ENCODE assay signal across 21 cellular contexts in genomic region chr9:134657666-134658377, GRCh38. TPM values are rescaled to one million over a fixed set of nuclear protein-coding genes. Genes with fewer than 3 reads are reported as not detected.
DNase-seq lines count a peak whose midpoint lies in the region; ATAC-seq, FAIRE-seq and TF ChIP-seq lines count a peak whose summit lies in the region.
"Had no signal": no experiment of that assay in that cellular context is flagged by ENCODE, and none has a peak within 500 bp of the region (broad histone marks: within the 10 kb centered on the region; RNA-seq: fewer than 3 reads in every experiment).

No MANE protein-coding gene starts in this region.

- in situ Hi-C loops in KBM-7 (cut with MboI; ENCODE audit: low pct_unique_long_range_greater_than_20kb, low sequenced_read_pairs), result no loop called here

- peaks cover 0 to 6% of the 10 kb centered on the region in 2 experiments for H4K20me1 ChIP-seq in H1 (replicated peaks in 1 of 2; ENCODE audit: control insufficient read depth in 1 of 2, insufficient read depth in 2 of 2, low read length in 2 of 2)
- no peaks in the 10 kb centered on the region for H4K20me1 ChIP-seq in neural progenitor cell (ENCODE audit: low read depth)

- no peak overlapping the region for H3K27ac Mint-ChIP-seq in neural progenitor cell
- H3K27ac Mint-ChIP-seq: activated B cell treated with CpG ODN at 0.5 μM for 24 hours had no signal

- no peak overlapping the region; the same call in 1 of the 2 replicates for H2BK5ac ChIP-seq in H1 (ENCODE audit: low read depth, low read length)

- H3K9me3 ChIP-seq in HUES6 (ENCODE audit: control insufficient read depth, insufficient read depth, low read depth, low read length) (peaks cover 11% of the 10 kb centered on the region), H1 (ENCODE audit: insufficient read depth in 2 of 2, low read depth in 1 of 2, low read length in 1 of 2) (peaks cover 11 to 13% of the 10 kb centered on the region in 2 experiments), neural progenitor cell (ENCODE audit: low read depth) (no peaks in the 10 kb centered on the region), thoracic aorta (no peaks in the 10 kb centered on the region), breast epithelium (peaks cover 0 to 7% of the 10 kb centered on the region in 2 donors)

- peaks cover 13% of the 10 kb centered on the region for H3K4me1 ChIP-seq in HUES6 (ENCODE audit: control insufficient read depth, insufficient read depth, low read length)
- peaks cover 0 to 10% (median 7%) of the 10 kb centered on the region in 4 experiments; a peak in 5 of 7 replicates for H3K4me1 ChIP-seq in H1 (replicated peaks in 1 of 4; ENCODE audit: control insufficient read depth in 3 of 4, insufficient read depth in 4 of 4, low read length in 3 of 4)
- H3K4me1 ChIP-seq in neural progenitor cell, result peaks cover 10% of the 10 kb centered on the region
- peaks cover 45 to 80% of the 10 kb centered on the region in 2 donors for H3K4me1 ChIP-seq in thoracic aorta (ENCODE audit: control insufficient read depth in 1 of 2, low read depth in 2 of 2)
- H3K4me1 ChIP-seq in breast epithelium, result peaks cover 0 to 4% of the 10 kb centered on the region in 2 donors

- no peaks in the 10 kb centered on the region for H3K27me3 Mint-ChIP-seq in neural progenitor cell (ENCODE audit: insufficient read depth, low read depth)
- H3K27me3 Mint-ChIP-seq: activated B cell treated with CpG ODN at 0.5 μM for 24 hours had no signal

- H3K27me3 ChIP-seq in HUES6 (ENCODE audit: control insufficient read depth, insufficient read depth, low read length) (no peaks in the 10 kb centered on the region), H1 (replicated peaks in 1 of 4; ENCODE audit: control insufficient read depth in 3 of 4, extremely low read depth in 1 of 4, insufficient read depth in 3 of 4, low read length in 3 of 4) (no peaks in the 10 kb centered on the region), neural progenitor cell (no peaks in the 10 kb centered on the region), thoracic aorta (replicated peaks; ENCODE audit: insufficient read depth) (no peaks in the 10 kb centered on the region), breast epithelium (no peaks in the 10 kb centered on the region)
- H3K27me3 ChIP-seq: neutrophil had no signal

- 0 out of 4 replicates have a peak overlapping the region, but pooled peaks of 1 of the 2 experiments have one; percentile 7 for H3K4me2 ChIP-seq in H1 (ENCODE audit: insufficient read depth in 1 of 2, low read depth in 2 of 2, low read length in 2 of 2)
- peak overlapping the region; percentile 47 for H3K4me2 ChIP-seq in neural progenitor cell

- 81% methylated on average over 18 of the region's 20 CpGs; no CpG with 5 or more reads in 1 of the 2 experiments for WGBS in H1 (ENCODE audit: extremely low coverage in 1 of 2, insufficient coverage in 1 of 2, insufficient read length in 1 of 2, insufficient replicate concordance in 2 of 2, low coverage in 1 of 2, low lambda C conversion rate in 2 of 2, missing lambda C conversion rate in 1 of 2), 2 experiments

- H3K4me3 Mint-ChIP-seq in neural progenitor cell, result no peak overlapping the region
- H3K4me3 Mint-ChIP-seq: activated B cell treated with CpG ODN at 0.5 μM for 24 hours had no signal

- H3K79me1 ChIP-seq in H1 (ENCODE audit: low read depth, low read length), result no peaks in the 10 kb centered on the region

- H3K36me3 Mint-ChIP-seq in neural progenitor cell, result no peaks in the 10 kb centered on the region

- TF ChIP-seq POLR2A in H1 (IDR thresholded peaks at IDR 0.05; ENCODE audit: control extremely low read depth in 1 of 2, low read depth in 2 of 2, low read length in 2 of 2) (no peak), breast epithelium (IDR thresholded peaks at IDR 0.05) (no peak)

- no peak overlapping the region for H3K4ac ChIP-seq in H1 (replicated peaks; ENCODE audit: insufficient read length, low read depth, low read length)

- H3K36me3 ChIP-seq in HUES6 (ENCODE audit: control insufficient read depth, insufficient read depth, low read length), result no peaks in the 10 kb centered on the region
- H3K36me3 ChIP-seq in H1 (ENCODE audit: control insufficient read depth in 2 of 4, insufficient read depth in 4 of 4, low read length in 3 of 4), result no peaks in the 10 kb centered on the region
- H3K36me3 ChIP-seq in neural progenitor cell, result no peaks in the 10 kb centered on the region
- H3K36me3 ChIP-seq in thoracic aorta, result no peaks in the 10 kb centered on the region
- H3K36me3 ChIP-seq in breast epithelium, result no peaks in the 10 kb centered on the region
- H3K36me3 ChIP-seq: neutrophil had no signal

- H3K14ac ChIP-seq in H1 (ENCODE audit: insufficient read length), result no peak overlapping the region

- H2AFZ ChIP-seq in H1 (ENCODE audit: low read length) (no peak overlapping the region), neural progenitor cell (replicated peaks) (no peak overlapping the region)

- no peak overlapping the region for H3K4me3 ChIP-seq in HUES6 (ENCODE audit: low read depth, low read length)
- no peak overlapping the region for H3K4me3 ChIP-seq in H1 (ENCODE audit: extremely low read depth in 1 of 4, insufficient read depth in 2 of 4, low read depth in 3 of 4, low read length in 4 of 4)
- H3K4me3 ChIP-seq in neural progenitor cell, result no peak overlapping the region
- no peak overlapping the region for H3K4me3 ChIP-seq in thoracic aorta
- H3K4me3 ChIP-seq in breast epithelium, result no peak overlapping the region
- H3K4me3 ChIP-seq: GM12878 had no signal

- H3K23ac ChIP-seq in H1 (ENCODE audit: insufficient read length), result no peak overlapping the region

- no peak overlapping the region for H3K56ac ChIP-seq in H1 (replicated peaks; ENCODE audit: insufficient read length, low read depth, low read length)

- H2BK12ac ChIP-seq in H1 (ENCODE audit: low read depth, low read length), result 0 out of 2 replicates have a peak overlapping the region, but pooled peaks have one; percentile 27

- no peak overlapping the region for H2BK15ac ChIP-seq in H1 (ENCODE audit: low read length)

- peak overlapping the region; percentile 53 for H2BK120ac ChIP-seq in H1 (replicated peaks; ENCODE audit: low read depth, low read length)

- no peak for TF ChIP-seq RAD21 in H1 (IDR thresholded peaks at IDR 0.05 in 1 of 2, conservative IDR thresholded peaks at IDR 0.05 in 1 of 2; ENCODE audit: low read depth in 2 of 2, low read length in 2 of 2)

- H3K79me2 ChIP-seq in H1 (ENCODE audit: control insufficient read depth in 1 of 2, insufficient read depth in 2 of 2, low read length in 2 of 2) (no peaks in the 10 kb centered on the region), neural progenitor cell (ENCODE audit: low read depth) (no peaks in the 10 kb centered on the region)

- peak overlapping the region; percentile 74 for H4K91ac ChIP-seq in H1 (replicated peaks; ENCODE audit: insufficient read length, low read length)

- H4K5ac ChIP-seq in H1 (ENCODE audit: insufficient read length, low read depth, low read length), result no peak overlapping the region

- CTCF ChIA-PET in H1 (lab: Charles Lee; ENCODE audit: partially characterized antibody), result interaction anchor here (1.1 to 2.0 kb wide), 3 partner anchors 11 to 40 kb away, joined by 3 to 6 read pairs (median 5); no protein-coding TSS in a partner anchor

- H3K4me1 Mint-ChIP-seq in neural progenitor cell, result no peaks in the 10 kb centered on the region
- H3K4me1 Mint-ChIP-seq: activated B cell treated with CpG ODN at 0.5 μM for 24 hours had no signal

- TF ChIP-seq EP300 in H1 (IDR thresholded peaks at IDR 0.05; ENCODE audit: borderline replicate concordance in 1 of 2, low read depth in 2 of 2, low read length in 2 of 2), result no peak

- peaks cover 9% of the 10 kb centered on the region for H3F3A ChIP-seq in neural progenitor cell (ENCODE audit: low read depth)

- H3K9me3 Mint-ChIP-seq in neural progenitor cell, result peaks cover 11% of the 10 kb centered on the region

- peak overlapping the region; percentile 86; the same call in 1 of the 2 replicates for H4K8ac ChIP-seq in H1 (ENCODE audit: extremely low read depth, insufficient read depth, low read length)

- FAIRE-seq in H1 (lab: Jason Lieb, UNC), result no peak
- FAIRE-seq: bronchial epithelial cell, endometrium, GM12878 had no signal

- H3K23me2 ChIP-seq in H1 (ENCODE audit: low read depth, low read length), result peaks cover 12% of the 10 kb centered on the region; the same call in 1 of the 2 replicates

- H3K18ac ChIP-seq in H1 (ENCODE audit: extremely low read depth, low read length), result no peak overlapping the region; the same call in 1 of the 2 replicates

- no peak overlapping the region for H2BK20ac ChIP-seq in H1 (ENCODE audit: low read length)

- H3K27ac ChIP-seq in HUES6 (ENCODE audit: low read depth, low read length), result 0 out of 2 replicates have a peak overlapping the region, but pooled peaks have one; percentile 38
- no peak overlapping the region; the same call in 1 of the 2 replicates for H3K27ac ChIP-seq in H1 (ENCODE audit: low read depth, low read length)
- no peak overlapping the region for H3K27ac ChIP-seq in neural progenitor cell
- peak overlapping the region; percentile 83 to 88 for H3K27ac ChIP-seq in thoracic aorta
- H3K27ac ChIP-seq in breast epithelium, result peak overlapping the region in 1 of 2 donors; percentile 61
- H3K27ac ChIP-seq: neutrophil had no signal

- H2AK5ac ChIP-seq in H1 (ENCODE audit: low read depth, low read length), result peak overlapping the region; percentile 53; the same call in 1 of the 2 replicates

- DNase-seq in H1 (ENCODE audit: low read depth in 1 of 2, low spot score in 2 of 2) (no peak), neural progenitor cell (ENCODE audit: low spot score) (no peak), thoracic aorta (ENCODE audit: low spot score) (no peak), head of caudate nucleus (no peak), breast epithelium (ENCODE audit: low spot score in 2 of 2) (no peak), KBM-7 (no peak)
- DNase-seq: activated B cell treated with CpG ODN at 0.5 μM for 24 hours; activated CD4-positive, alpha-beta T cell treated with anti-CD3 and anti-CD28 coated beads, Interleukin-2, amount 50 U/mL, for 48 hours; activated effector memory CD4-positive, alpha-beta T cell treated with anti-CD3 and anti-CD28 coated beads, Interleukin-2, amount 50 U/mL, for 16 hours; left colon; NCI-H2227 treated with DMSO at 0.1 percent for 48 hours; retina; substantia nigra; T-helper 9 cell had no signal

- intact Hi-C loops in head of caudate nucleus (cut with DNase I) (no loop called here), breast epithelium (cut with DNase I; ENCODE audit: low total_unique reads) (no loop called here)

- POLR2A ChIA-PET in H1 (lab: Charles Lee; ENCODE audit: partially characterized antibody), result interaction anchor here (0.7 kb wide), 1 partner anchor 12 kb away, joined by 4 read pairs; no protein-coding TSS in a partner anchor

- ATAC-seq in thoracic aorta (ENCODE audit: insufficient number of reproducible peaks, low FRiP score, low read depth) (no peak), GM21528 (IDR thresholded peaks at IDR 0.05; ENCODE audit: low FRiP score, unreplicated experiment) (no peak)
- ATAC-seq: GM12878, HCT116, left colon had no signal

- TF ChIP-seq CTCF in H1 (IDR thresholded peaks at IDR 0.05; ENCODE audit: control extremely low read depth in 1 of 3, insufficient read depth in 1 of 3, low read depth in 1 of 3, low read length in 3 of 3), result no peak
- no peak for TF ChIP-seq CTCF in neural progenitor cell (IDR thresholded peaks at IDR 0.05)
- no peak for TF ChIP-seq CTCF in thoracic aorta (IDR thresholded peaks at IDR 0.05)
- TF ChIP-seq CTCF in breast epithelium (IDR thresholded peaks at IDR 0.05), result no peak

- H3K9ac ChIP-seq in HUES6 (ENCODE audit: low read length) (peak overlapping the region; percentile 42), H1 (replicated peaks in 1 of 4; ENCODE audit: extremely low read depth in 1 of 4, low read depth in 3 of 4, low read length in 3 of 4) (no peak overlapping the region; a peak in 1 of 7 replicates), neural progenitor cell (no peak overlapping the region)

RNA-seq across cellular contexts. Expression of gene COL5A1, which starts 16.2 kb away (rescaled TPM):
- total RNA-seq in H1 (2021; fragmentation: NEBNext Ultra II Directional; extraction: Animal tissue kit (Norgen Biotek cat#: 25700)), result 10.5 and 12.0 TPM in 2 replicates
- polyA plus RNA-seq in H1 (2011; rRNA removed), result 3.8 and 6.2 TPM in 2 replicates
- 4.1 TPM for polyA plus RNA-seq in H1 (2011; cell fraction: cytosol; rRNA removed)
- polyA plus RNA-seq in H1 (2011; cell fraction: nucleus; rRNA removed), result 39.3 TPM
- 8.9 to 12.1 TPM (median 11.0 TPM) in 4 replicates for polyA plus RNA-seq in H1 (2012, experiment 1 of 2)
- 6.1 TPM for polyA plus RNA-seq in H1 (2012, experiment 2 of 2)
- polyA plus RNA-seq in H1 (2013, experiment 1 of 2), result 11.8 TPM
- 9.6 TPM for polyA plus RNA-seq in H1 (2013, experiment 2 of 2)
- 4.7 and 5.2 TPM in 2 replicates for polyA minus RNA-seq in H1 (2011; rRNA and poly(A)+ RNA removed)
- polyA minus RNA-seq in H1 (2011; cell fraction: cytosol; rRNA and poly(A)+ RNA removed), result 6.1 TPM
- polyA minus RNA-seq in H1 (2011; cell fraction: nucleus; rRNA and poly(A)+ RNA removed), result 12.3 TPM
- total RNA-seq in neural progenitor cell (ENCODE audit: low replicate concordance) (6.1 and 14.2 TPM in 2 replicates), thoracic aorta (100 to 1,000 TPM; 127 to 129 TPM), breast epithelium (10 to 100 TPM; 12.1 to 17.0 (median 15.4) TPM)

Comparison
In these comparisons a context has a peak if more than half of its experiments do, and no peak if none do; other contexts are left out.
1. H3K27ac ChIP-seq: peak in HUES6 (single experiment) and thoracic aorta (2 of 2); none in H1 (single experiment) and neural progenitor cell (single experiment).